Comparison of ENCODE assay signal across 32 cellular contexts in genomic region chr16:85273293-85273692, GRCh38.
"Had no signal": no experiment of that assay in that cellular context is flagged by ENCODE, and none has a peak within 500 bp of the region (broad histone marks: within the 10 kb centered on the region; RNA-seq: fewer than 3 reads in every experiment).

No MANE protein-coding gene starts in this region.

- H3K4me1 ChIP-seq: ascending aorta had no signal

- ATAC-seq: activated CD4-positive, alpha-beta T cell treated with anti-CD3 and anti-CD28 coated beads for 36 hours; activated CD4-positive, CD25-positive, alpha-beta regulatory T cell treated with anti-CD3 and anti-CD28 coated beads, Interleukin-2, amount 50 U/mL, for 24 hours; activated CD8-positive, alpha-beta memory T cell treated with anti-CD3 and anti-CD28 coated beads, Interleukin-2, amount 10 ng/mL, durations not matched to agents 7 days and 5 days; activated CD8-positive, alpha-beta T cell treated with anti-CD3 and anti-CD28 coated beads, Interleukin-2, amount 10 ng/mL, durations not matched to agents 7 days and 5 days; activated naive CD8-positive, alpha-beta T cell treated with anti-CD3 and anti-CD28 coated beads, Interleukin-2, amount 50 U/mL, for 24 hours had no signal

- H3K9me3 ChIP-seq: ascending aorta had no signal

- DNase-seq: activated CD4-positive, alpha-beta memory T cell treated with anti-CD3 and anti-CD28 coated beads, Interleukin-2, amount 10 ng/mL, durations not matched to agents 7 days and 5 days; activated CD4-positive, alpha-beta T cell treated with anti-CD3 and anti-CD28 coated beads for 1 hour; activated CD4-positive, alpha-beta T cell treated with anti-CD3 and anti-CD28 coated beads for 36 hours; activated CD4-positive, alpha-beta T cell treated with anti-CD3 and anti-CD28 coated beads for 48 hours; activated CD4-positive, alpha-beta T cell treated with anti-CD3 and anti-CD28 coated beads, Interleukin-2, amount 10 ng/mL, durations not matched to agents 7 days and 5 days; activated CD4-positive, alpha-beta T cell treated with anti-CD3 and anti-CD28 coated beads, Interleukin-2, amount 50 U/mL, for 48 hours; activated CD4-positive, CD25-positive, alpha-beta regulatory T cell; activated CD8-positive, alpha-beta memory T cell treated with anti-CD3 and anti-CD28 coated beads for 24 hours; activated CD8-positive, alpha-beta memory T cell treated with anti-CD3 and anti-CD28 coated beads, Interleukin-2, amount 10 ng/mL, durations not matched to agents 7 days and 5 days; activated CD8-positive, alpha-beta memory T cell treated with anti-CD3 and anti-CD28 coated beads, Interleukin-2, amount 50 U/mL, for 48 hours; activated CD8-positive, alpha-beta T cell treated with anti-CD3 and anti-CD28 coated beads, Interleukin-2, amount 10 ng/mL, durations not matched to agents 7 days and 5 days; activated effector memory CD4-positive, alpha-beta T cell treated with Interleukin-2 at 50 U/mL for 16 hours; activated gamma-delta T cell; activated naive CD4-positive, alpha-beta T cell treated with anti-CD3 and anti-CD28 coated beads, Interleukin-2, amount 10 ng/mL, durations not matched to agents 7 days and 5 days; activated naive CD4-positive, alpha-beta T cell treated with Interleukin-2 at 50 U/mL for 16 hours; activated naive CD8-positive, alpha-beta T cell treated with anti-CD3 and anti-CD28 coated beads, Interleukin-2, amount 10 ng/mL, durations not matched to agents 7 days and 5 days; activated naive CD8-positive, alpha-beta T cell treated with anti-CD3 and anti-CD28 coated beads, Interleukin-2, amount 50 U/mL, for 24 hours; activated T-cell treated with anti-CD3 and anti-CD28 coated beads, Interleukin-2, amount 50 U/mL, for 24 hours; activated T-cell treated with anti-CD3 and anti-CD28 coated beads, Interleukin-2, amount 50 U/mL, for 48 hours; amygdala; anterior cingulate cortex; caudate nucleus; cerebellar nuclear complex; T-helper 1 cell; T-helper 2 cell; T-helper 9 cell had no signal

- H3K27ac ChIP-seq: ascending aorta, cardiac muscle cell, VCaP had no signal

- FAIRE-seq: bronchial epithelial cell, TTC549 had no signal

- H3K36me3 ChIP-seq: ascending aorta, cardiac muscle cell had no signal

- H3K4me3 ChIP-seq: ascending aorta, cardiac muscle cell had no signal

- H3K27me3 ChIP-seq: ascending aorta, cardiac muscle cell had no signal
